2 cellular contexts compared by ENCODE assay signal in the genomic region with DNA sequence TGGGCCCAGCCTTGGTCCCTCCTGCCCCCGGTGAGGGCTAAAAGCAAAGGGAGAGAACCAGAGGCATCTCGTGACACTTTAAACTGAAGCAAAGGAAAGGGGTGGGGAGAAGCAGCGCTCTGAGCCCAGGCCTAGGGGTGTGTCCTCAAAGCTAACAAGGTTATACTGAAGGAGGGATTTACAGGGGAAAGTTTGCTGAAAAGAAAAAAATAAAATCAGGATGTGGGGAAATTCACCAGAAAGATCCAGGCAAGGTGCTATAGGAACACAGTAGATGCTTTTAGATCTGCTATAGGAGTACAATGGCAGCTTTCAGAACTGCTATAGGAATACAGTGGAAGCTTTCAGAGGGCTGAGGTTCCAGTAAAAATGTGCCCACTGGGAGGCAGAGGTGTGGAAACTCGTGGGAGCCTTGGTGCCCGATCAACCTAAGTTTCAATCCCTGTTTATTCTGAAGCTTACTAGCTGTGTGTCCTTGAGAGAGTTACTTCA.
TF ChIP-seq lines count a peak whose summit lies in the region.

Gene COL9A1, minus strand, starts transcription at position 51 of the 492 bp plus-strand sequence. CDS start 160 bp downstream, outside the sequence.

TF ChIP-seq in GM23338, 12 proteins besides CTCF, POLR2A, EP300 and RAD21 (continues in another document):
- TF ChIP-seq JUNB (IDR thresholded peaks at IDR 0.05; ENCODE audit: unreplicated experiment) (no peak), ZNF114 (CRISPR knock-in tag; IDR thresholded peaks at IDR 0.05) (no peak), NANOG (IDR thresholded peaks at IDR 0.05; ENCODE audit: borderline replicate concordance) (no peak), EZH2phosphoT487 (IDR thresholded peaks at IDR 0.05; ENCODE audit: unreplicated experiment) (no peak), STAT1 (IDR thresholded peaks at IDR 0.05; ENCODE audit: unreplicated experiment) (no peak), POLR2AphosphoS5 (IDR thresholded peaks at IDR 0.05; ENCODE audit: low read depth) (no peak), ZNF331 (CRISPR knock-in tag; IDR thresholded peaks at IDR 0.05; ENCODE audit: low read depth) (no peak), CREB1 (CRISPR knock-in tag; IDR thresholded peaks at IDR 0.05; ENCODE audit: low read depth) (no peak)
- TF ChIP-seq, protein P1, sequence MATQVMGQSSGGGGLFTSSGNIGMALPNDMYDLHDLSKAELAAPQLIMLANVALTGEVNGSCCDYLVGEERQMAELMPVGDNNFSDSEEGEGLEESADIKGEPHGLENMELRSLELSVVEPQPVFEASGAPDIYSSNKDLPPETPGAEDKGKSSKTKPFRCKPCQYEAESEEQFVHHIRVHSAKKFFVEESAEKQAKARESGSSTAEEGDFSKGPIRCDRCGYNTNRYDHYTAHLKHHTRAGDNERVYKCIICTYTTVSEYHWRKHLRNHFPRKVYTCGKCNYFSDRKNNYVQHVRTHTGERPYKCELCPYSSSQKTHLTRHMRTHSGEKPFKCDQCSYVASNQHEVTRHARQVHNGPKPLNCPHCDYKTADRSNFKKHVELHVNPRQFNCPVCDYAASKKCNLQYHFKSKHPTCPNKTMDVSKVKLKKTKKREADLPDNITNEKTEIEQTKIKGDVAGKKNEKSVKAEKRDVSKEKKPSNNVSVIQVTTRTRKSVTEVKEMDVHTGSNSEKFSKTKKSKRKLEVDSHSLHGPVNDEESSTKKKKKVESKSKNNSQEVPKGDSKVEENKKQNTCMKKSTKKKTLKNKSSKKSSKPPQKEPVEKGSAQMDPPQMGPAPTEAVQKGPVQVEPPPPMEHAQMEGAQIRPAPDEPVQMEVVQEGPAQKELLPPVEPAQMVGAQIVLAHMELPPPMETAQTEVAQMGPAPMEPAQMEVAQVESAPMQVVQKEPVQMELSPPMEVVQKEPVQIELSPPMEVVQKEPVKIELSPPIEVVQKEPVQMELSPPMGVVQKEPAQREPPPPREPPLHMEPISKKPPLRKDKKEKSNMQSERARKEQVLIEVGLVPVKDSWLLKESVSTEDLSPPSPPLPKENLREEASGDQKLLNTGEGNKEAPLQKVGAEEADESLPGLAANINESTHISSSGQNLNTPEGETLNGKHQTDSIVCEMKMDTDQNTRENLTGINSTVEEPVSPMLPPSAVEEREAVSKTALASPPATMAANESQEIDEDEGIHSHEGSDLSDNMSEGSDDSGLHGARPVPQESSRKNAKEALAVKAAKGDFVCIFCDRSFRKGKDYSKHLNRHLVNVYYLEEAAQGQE (IDR thresholded peaks at IDR 0.05; ENCODE audit: unreplicated experiment): no peak
- TF ChIP-seq, protein P2, sequence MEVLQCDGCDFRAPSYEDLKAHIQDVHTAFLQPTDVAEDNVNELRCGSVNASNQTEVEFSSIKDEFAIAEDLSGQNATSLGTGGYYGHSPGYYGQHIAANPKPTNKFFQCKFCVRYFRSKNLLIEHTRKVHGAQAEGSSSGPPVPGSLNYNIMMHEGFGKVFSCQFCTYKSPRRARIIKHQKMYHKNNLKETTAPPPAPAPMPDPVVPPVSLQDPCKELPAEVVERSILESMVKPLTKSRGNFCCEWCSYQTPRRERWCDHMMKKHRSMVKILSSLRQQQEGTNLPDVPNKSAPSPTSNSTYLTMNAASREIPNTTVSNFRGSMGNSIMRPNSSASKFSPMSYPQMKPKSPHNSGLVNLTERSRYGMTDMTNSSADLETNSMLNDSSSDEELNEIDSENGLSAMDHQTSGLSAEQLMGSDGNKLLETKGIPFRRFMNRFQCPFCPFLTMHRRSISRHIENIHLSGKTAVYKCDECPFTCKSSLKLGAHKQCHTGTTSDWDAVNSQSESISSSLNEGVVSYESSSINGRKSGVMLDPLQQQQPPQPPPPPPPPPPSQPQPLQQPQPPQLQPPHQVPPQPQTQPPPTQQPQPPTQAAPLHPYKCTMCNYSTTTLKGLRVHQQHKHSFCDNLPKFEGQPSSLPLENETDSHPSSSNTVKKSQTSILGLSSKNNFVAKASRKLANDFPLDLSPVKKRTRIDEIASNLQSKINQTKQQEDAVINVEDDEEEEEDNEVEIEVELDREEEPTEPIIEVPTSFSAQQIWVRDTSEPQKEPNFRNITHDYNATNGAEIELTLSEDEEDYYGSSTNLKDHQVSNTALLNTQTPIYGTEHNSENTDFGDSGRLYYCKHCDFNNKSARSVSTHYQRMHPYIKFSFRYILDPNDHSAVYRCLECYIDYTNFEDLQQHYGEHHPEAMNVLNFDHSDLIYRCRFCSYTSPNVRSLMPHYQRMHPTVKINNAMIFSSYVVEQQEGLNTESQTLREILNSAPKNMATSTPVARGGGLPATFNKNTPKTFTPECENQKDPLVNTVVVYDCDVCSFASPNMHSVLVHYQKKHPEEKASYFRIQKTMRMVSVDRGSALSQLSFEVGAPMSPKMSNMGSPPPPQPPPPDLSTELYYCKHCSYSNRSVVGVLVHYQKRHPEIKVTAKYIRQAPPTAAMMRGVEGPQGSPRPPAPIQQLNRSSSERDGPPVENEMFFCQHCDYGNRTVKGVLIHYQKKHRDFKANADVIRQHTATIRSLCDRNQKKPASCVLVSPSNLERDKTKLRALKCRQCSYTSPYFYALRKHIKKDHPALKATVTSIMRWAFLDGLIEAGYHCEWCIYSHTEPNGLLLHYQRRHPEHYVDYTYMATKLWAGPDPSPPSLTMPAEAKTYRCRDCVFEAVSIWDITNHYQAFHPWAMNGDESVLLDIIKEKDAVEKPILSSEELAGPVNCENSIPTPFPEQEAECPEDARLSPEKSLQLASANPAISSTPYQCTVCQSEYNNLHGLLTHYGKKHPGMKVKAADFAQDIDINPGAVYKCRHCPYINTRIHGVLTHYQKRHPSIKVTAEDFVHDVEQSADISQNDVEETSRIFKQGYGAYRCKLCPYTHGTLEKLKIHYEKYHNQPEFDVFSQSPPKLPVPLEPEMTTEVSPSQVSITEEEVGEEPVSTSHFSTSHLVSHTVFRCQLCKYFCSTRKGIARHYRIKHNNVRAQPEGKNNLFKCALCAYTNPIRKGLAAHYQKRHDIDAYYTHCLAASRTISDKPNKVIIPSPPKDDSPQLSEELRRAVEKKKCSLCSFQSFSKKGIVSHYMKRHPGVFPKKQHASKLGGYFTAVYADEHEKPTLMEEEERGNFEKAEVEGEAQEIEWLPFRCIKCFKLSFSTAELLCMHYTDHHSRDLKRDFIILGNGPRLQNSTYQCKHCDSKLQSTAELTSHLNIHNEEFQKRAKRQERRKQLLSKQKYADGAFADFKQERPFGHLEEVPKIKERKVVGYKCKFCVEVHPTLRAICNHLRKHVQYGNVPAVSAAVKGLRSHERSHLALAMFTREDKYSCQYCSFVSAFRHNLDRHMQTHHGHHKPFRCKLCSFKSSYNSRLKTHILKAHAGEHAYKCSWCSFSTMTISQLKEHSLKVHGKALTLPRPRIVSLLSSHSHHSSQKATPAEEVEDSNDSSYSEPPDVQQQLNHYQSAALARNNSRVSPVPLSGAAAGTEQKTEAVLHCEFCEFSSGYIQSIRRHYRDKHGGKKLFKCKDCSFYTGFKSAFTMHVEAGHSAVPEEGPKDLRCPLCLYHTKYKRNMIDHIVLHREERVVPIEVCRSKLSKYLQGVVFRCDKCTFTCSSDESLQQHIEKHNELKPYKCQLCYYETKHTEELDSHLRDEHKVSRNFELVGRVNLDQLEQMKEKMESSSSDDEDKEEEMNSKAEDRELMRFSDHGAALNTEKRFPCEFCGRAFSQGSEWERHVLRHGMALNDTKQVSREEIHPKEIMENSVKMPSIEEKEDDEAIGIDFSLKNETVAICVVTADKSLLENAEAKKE (CRISPR knock-in tag; IDR thresholded peaks at IDR 0.05): no peak

TF ChIP-seq in H1, 55 proteins besides CTCF, POLR2A, EP300 and RAD21:
- no peak for TF ChIP-seq CHD2 (IDR thresholded peaks at IDR 0.05; ENCODE audit: low read length)
- no peak for TF ChIP-seq NANOG (IDR thresholded peaks at IDR 0.05; ENCODE audit: insufficient read depth, low read depth, low read length, poor library complexity, severe bottlenecking)
- no peak for TF ChIP-seq CBX5 (IDR thresholded peaks at IDR 0.05; ENCODE audit: low read depth, low read length)
- no peak for TF ChIP-seq SIRT6 (IDR thresholded peaks at IDR 0.05; ENCODE audit: low read length)
- no peak for TF ChIP-seq CHD1 (IDR thresholded peaks at IDR 0.05; ENCODE audit: low read depth, low read length)
- TF ChIP-seq MAX (IDR thresholded peaks at IDR 0.05): no peak
